Comparison of ENCODE assay signal across 25 cellular contexts in genomic region chr7:158246272-158246959, GRCh38.
DNase-seq lines count a peak whose midpoint lies in the region; ATAC-seq and TF ChIP-seq lines count a peak whose summit lies in the region.
"Had no signal": no experiment of that assay in that cellular context is flagged by ENCODE, and none has a peak within 500 bp of the region (broad histone marks: within the 10 kb centered on the region; RNA-seq: fewer than 3 reads in every experiment).

No MANE protein-coding gene starts in this region.

- H3K27ac ChIP-seq in right cardiac atrium (ENCODE audit: low read length), result no peak overlapping the region
- no peak overlapping the region for H3K27ac ChIP-seq in caudate nucleus (ENCODE audit: low read depth, low read length)
- H3K27ac ChIP-seq in tibial artery, result no peak overlapping the region
- H3K27ac ChIP-seq: GM23248, KMS-11, PC-9 had no signal

- no peaks in the 10 kb centered on the region for H3K36me3 ChIP-seq in tibial artery
- H3K36me3 ChIP-seq: HAP-1 had no signal

- no peak for ATAC-seq in right cardiac atrium
- peak; percentile 8 for ATAC-seq in esophagus mucosa

- no peaks in the 10 kb centered on the region for H3K9me3 ChIP-seq in right cardiac atrium (ENCODE audit: control insufficient read depth, low read length)
- peaks cover 0 to 5% (median 0%) of the 10 kb centered on the region in 3 donors for H3K9me3 ChIP-seq in tibial artery
- H3K9me3 ChIP-seq: HAP-1 had no signal

- H3K36me3 Mint-ChIP-seq in osteocyte (ENCODE audit: unreplicated experiment), result no peaks in the 10 kb centered on the region

- H3K27me3 ChIP-seq in right cardiac atrium (ENCODE audit: control insufficient read depth, insufficient read depth) (no peaks in the 10 kb centered on the region), tibial artery (no peaks in the 10 kb centered on the region)

- DNase-seq in cardiac septum (ENCODE audit: low spot score) (peak; percentile 24), right cardiac atrium (no peak), osteocyte (ENCODE audit: extremely low spot score, unreplicated experiment) (peak; percentile 80), caudate nucleus (lab: John Stamatoyannopoulos, UW) (no peak), NOMO-1 (lab: John Stamatoyannopoulos, UW; ENCODE audit: unreplicated experiment in 2 of 2) (no peak), tibial artery (no peak)
- DNase-seq: 8988T, ACHN, Calu3, DMS79 treated with DMSO at 0.1 percent for 48 hours, GF-D8, GM23248, HFFc6, IMR-90, MM.1S, NCI-H2029, NCI-H446, NCI-H524 treated with DMSO at 0.1 percent for 48 hours, NCI-H774, PC-9, Right ventricle myocardium superior, RPMI8226 had no signal

- no peaks in the 10 kb centered on the region for H3K4me1 Mint-ChIP-seq in osteocyte (ENCODE audit: unreplicated experiment)

- WGBS in right cardiac atrium, result 86% methylated on average over 24 of the region's 24 CpGs

- H3K27ac Mint-ChIP-seq in osteocyte (ENCODE audit: unreplicated experiment), result no peak overlapping the region
- H3K27ac Mint-ChIP-seq: HFFc6 had no signal

- no peak for TF ChIP-seq CTCF in osteocyte (IDR thresholded peaks at IDR 0.05)
- no peak for TF ChIP-seq CTCF in tibial artery (IDR thresholded peaks at IDR 0.05)

- H3K27me3 Mint-ChIP-seq in osteocyte (ENCODE audit: unreplicated experiment), result no peaks in the 10 kb centered on the region

- H3K4me3 ChIP-seq in right cardiac atrium (ENCODE audit: low read length) (no peak overlapping the region), tibial artery (no peak overlapping the region)
- H3K4me3 ChIP-seq: GM23248, HAP-1, PC-9 had no signal

- peaks cover 34% of the 10 kb centered on the region for H3K9me3 Mint-ChIP-seq in osteocyte (ENCODE audit: unreplicated experiment)

- H3K4me1 ChIP-seq in right cardiac atrium (ENCODE audit: control insufficient read depth, insufficient read depth, low read length) (no peaks in the 10 kb centered on the region), tibial artery (no peaks in the 10 kb centered on the region)
- H3K4me1 ChIP-seq: HAP-1 had no signal

- no peak overlapping the region for H3K4me3 Mint-ChIP-seq in osteocyte (ENCODE audit: unreplicated experiment)
- H3K4me3 Mint-ChIP-seq: HFFc6 had no signal

- intact Hi-C loops in cardiac septum (cut with DNase I) (no loop called here), right cardiac atrium (cut with DNase I) (no loop called here), tibial artery (cut with DNase I; ENCODE audit: low total_unique reads) (no loop called here)

Comparison
In these comparisons a context has a peak if more than half of its experiments do, and no peak if none do; other contexts are left out.
1. DNase-seq: peak in cardiac septum (single experiment) and osteocyte (single experiment); none in right cardiac atrium (0 of 3), caudate nucleus (0 of 61), NOMO-1 (0 of 2) and tibial artery (0 of 2).